ENCODE assay signal across 15 cellular contexts in the genomic region with DNA sequence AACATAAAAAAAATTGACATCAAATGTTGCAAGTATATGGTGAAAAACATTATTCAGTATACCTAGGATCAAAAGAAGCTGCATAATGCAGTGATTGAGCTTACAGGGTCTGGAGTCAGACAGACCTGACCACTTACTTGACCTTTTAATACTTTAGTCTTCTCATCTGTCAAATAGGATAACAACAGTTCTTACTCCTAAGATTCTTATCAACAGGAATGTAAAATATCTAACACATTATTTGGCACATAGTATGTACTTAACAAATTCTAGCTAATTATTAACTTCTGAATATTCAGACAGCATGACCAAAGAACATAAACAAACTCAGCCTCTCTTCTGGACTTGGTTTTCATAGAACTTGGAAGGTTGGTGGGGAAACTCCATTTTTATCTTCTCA. TPM values are rescaled to one million over a fixed set of nuclear protein-coding genes. Genes with fewer than 3 reads are reported as not detected.
DNase-seq lines count a peak whose midpoint lies in the region; ATAC-seq and TF ChIP-seq lines count a peak whose summit lies in the region.
"Had no signal": no experiment of that assay in that cellular context is flagged by ENCODE, and none has a peak within 500 bp of the region (broad histone marks: within the 10 kb centered on the region; RNA-seq: fewer than 3 reads in every experiment).

No MANE protein-coding gene starts in this region.

- in situ Hi-C loops in gastrocnemius medialis (cut with MboI; ENCODE audit: low sequenced_read_pairs in 4 of 4) = no loop called here

- TF ChIP-seq POLR2A in gastrocnemius medialis (IDR thresholded peaks at IDR 0.05) = no peak

- H3K4me2 ChIP-seq in mesendoderm (ENCODE audit: low read length) = no peak overlapping the region
- H3K4me2 ChIP-seq in mesenchymal stem cell (ENCODE audit: low read length, poor library complexity, severe bottlenecking) = no peak overlapping the region

- H3K36me3 ChIP-seq in mesendoderm (ENCODE audit: control insufficient read depth, insufficient read depth, low read length) = no peaks in the 10 kb centered on the region
- H3K36me3 ChIP-seq in gastrocnemius medialis = no peaks in the 10 kb centered on the region
- H3K36me3 ChIP-seq in mesenchymal stem cell (ENCODE audit: control insufficient read depth in 1 of 2, insufficient read depth in 2 of 2, low read depth in 1 of 2, low read length in 2 of 2) = no peaks in the 10 kb centered on the region

- H2BK12ac ChIP-seq in mesenchymal stem cell (ENCODE audit: low read length in 2 of 2) = no peak overlapping the region

- H2BK5ac ChIP-seq in mesendoderm (ENCODE audit: low read length) (no peak overlapping the region), mesenchymal stem cell (ENCODE audit: low read depth, low read length, poor library complexity, severe bottlenecking) (no peak overlapping the region)

- H3K79me2 ChIP-seq in mesendoderm (ENCODE audit: control insufficient read depth, insufficient read depth, low read length) = no peaks in the 10 kb centered on the region

- H3K4me1 ChIP-seq in mesendoderm (ENCODE audit: control insufficient read depth, low read depth, low read length) (no peaks in the 10 kb centered on the region), gastrocnemius medialis (no peaks in the 10 kb centered on the region), mesenchymal stem cell (ENCODE audit: control insufficient read depth, insufficient read depth, low read depth, low read length) (peaks cover 2% of the 10 kb centered on the region)

- H3K23ac ChIP-seq in mesendoderm (ENCODE audit: low read length) (no peak overlapping the region), mesenchymal stem cell (ENCODE audit: low read length in 2 of 2) (no peak overlapping the region)

- H4K91ac ChIP-seq in mesenchymal stem cell (ENCODE audit: low read length) = no peak overlapping the region

- H3K9me3 ChIP-seq in gastrocnemius medialis = no peaks in the 10 kb centered on the region
- H3K9me3 ChIP-seq in mesenchymal stem cell (ENCODE audit: control insufficient read depth, low read length) = no peaks in the 10 kb centered on the region

- H4K8ac ChIP-seq in mesendoderm (ENCODE audit: low read depth, low read length) = no peak overlapping the region
- H4K8ac ChIP-seq in mesenchymal stem cell (ENCODE audit: low read length) = no peak overlapping the region

- H2BK120ac ChIP-seq in mesendoderm (ENCODE audit: low read depth, low read length) = no peak overlapping the region
- H2BK120ac ChIP-seq in mesenchymal stem cell (ENCODE audit: low read depth, low read length) = no peak overlapping the region

- H4K5ac ChIP-seq in mesendoderm (ENCODE audit: low read length) = no peak overlapping the region

- H2AK5ac ChIP-seq in mesendoderm (ENCODE audit: low read length) = no peak overlapping the region
- no peak overlapping the region for H2AK5ac ChIP-seq in mesenchymal stem cell (ENCODE audit: low read length, severe bottlenecking)

- H3K79me1 ChIP-seq in mesendoderm (ENCODE audit: low read length) (no peaks in the 10 kb centered on the region), mesenchymal stem cell (replicated peaks; ENCODE audit: low read length, poor library complexity, severe bottlenecking) (no peaks in the 10 kb centered on the region)

- H3K9ac ChIP-seq in mesendoderm (ENCODE audit: low read length) = no peak overlapping the region
- no peak overlapping the region for H3K9ac ChIP-seq in mesenchymal stem cell (ENCODE audit: low read length)
- H3K9ac ChIP-seq: GM23248 had no signal

- H2BK15ac ChIP-seq in mesendoderm (replicated peaks; ENCODE audit: low read depth) (no peak overlapping the region), mesenchymal stem cell (ENCODE audit: low read depth, poor library complexity, severe bottlenecking) (no peak overlapping the region)

- intact Hi-C loops in gastrocnemius medialis (cut with DNase I; ENCODE audit: low total_unique reads) = no loop called here

- H3K56ac ChIP-seq in mesendoderm (ENCODE audit: low read length) = no peak overlapping the region

- H3K4ac ChIP-seq in mesendoderm (ENCODE audit: low read depth, low read length) (no peak overlapping the region), mesenchymal stem cell (ENCODE audit: low read depth in 1 of 2, low read length in 2 of 2) (no peak overlapping the region)

- TF ChIP-seq CTCF in epithelial cell of proximal tubule (conservative IDR thresholded peaks at IDR 0.05; ENCODE audit: low read depth, low read length) (no peak), gastrocnemius medialis (IDR thresholded peaks at IDR 0.05 in 4 of 5, conservative IDR thresholded peaks at IDR 0.05 in 1 of 5) (no peak)

- no peaks in the 10 kb centered on the region for H3K27me3 ChIP-seq in mesendoderm (ENCODE audit: insufficient read depth, low read length, poor library complexity)
- no peaks in the 10 kb centered on the region for H3K27me3 ChIP-seq in gastrocnemius medialis
- H3K27me3 ChIP-seq in mesenchymal stem cell (ENCODE audit: control insufficient read depth in 1 of 2, insufficient read depth in 1 of 2, low read length in 2 of 2) = no peaks in the 10 kb centered on the region

- H3K18ac ChIP-seq in mesendoderm (ENCODE audit: low read length) = no peak overlapping the region
- H3K18ac ChIP-seq in mesenchymal stem cell (ENCODE audit: low read depth in 1 of 2, low read length in 2 of 2) = no peak overlapping the region

- DNase-seq in DMS53 (lab: John Stamatoyannopoulos, UW) = peak; percentile 37
- no peak for DNase-seq in DMS53 treated with DMSO at 0.1 percent for 48 hours (lab: John Stamatoyannopoulos, UW; ENCODE audit: unreplicated experiment)
- peak; percentile 30 for DNase-seq in epithelial cell of proximal tubule (ENCODE audit: low read depth)
- DNase-seq in mesendoderm = peak; percentile 6
- no peak for DNase-seq in gastrocnemius medialis
- DNase-seq in mesenchymal stem cell = no peak
- DNase-seq: CD8-positive, alpha-beta T cell; COR-L47; DMS79; GM23248; IMR-90 had no signal

- no peak overlapping the region for H2AFZ ChIP-seq in mesenchymal stem cell (ENCODE audit: low read depth, low read length)
- H2AFZ ChIP-seq: GM23248 had no signal

- H3K4me3 ChIP-seq in epithelial cell of proximal tubule (ENCODE audit: low read depth, low read length) (no peak overlapping the region), mesendoderm (ENCODE audit: low read length) (no peak overlapping the region), gastrocnemius medialis (no peak overlapping the region), mesenchymal stem cell (ENCODE audit: insufficient read depth in 1 of 2, low read depth in 1 of 2, low read length in 2 of 2) (no peak overlapping the region)
- H3K4me3 ChIP-seq: GM23248 had no signal

- no peak overlapping the region for H3K27ac ChIP-seq in mesendoderm (ENCODE audit: low read depth, low read length)
- H3K27ac ChIP-seq in gastrocnemius medialis = no peak overlapping the region
- no peak overlapping the region for H3K27ac ChIP-seq in mesenchymal stem cell (ENCODE audit: low read length, poor library complexity, severe bottlenecking)
- H3K27ac ChIP-seq: 22Rv1, GM23248 had no signal

- no peak overlapping the region for H3K14ac ChIP-seq in mesenchymal stem cell (ENCODE audit: low read length in 2 of 2)

- ATAC-seq in gastrocnemius medialis (no peak), GM21786 (IDR thresholded peaks at IDR 0.05; ENCODE audit: unreplicated experiment) (no peak), HG03378 (IDR thresholded peaks at IDR 0.05; ENCODE audit: unreplicated experiment) (no peak)
- ATAC-seq: CD8-positive, alpha-beta T cell; HCT116 had no signal

RNA-seq across cellular contexts. Expression of a gene that starts 45.6 kb away (rescaled TPM):
- total RNA-seq in epithelial cell of proximal tubule (13.4 and 28.6 TPM in 2 replicates), gastrocnemius medialis (1 to 10 TPM; 3.9 to 7.5 (median 4.7) TPM)
- 12.9 TPM for polyA plus RNA-seq in mesendoderm (2013, experiment 1 of 2)
- polyA plus RNA-seq in mesendoderm (2013, experiment 2 of 2) = 12.4 TPM
- polyA plus RNA-seq in mesenchymal stem cell (2013, experiment 1 of 2) = 53.7 TPM
- polyA plus RNA-seq in mesenchymal stem cell (2013, experiment 2 of 2) = 51.9 TPM

Comparison
In these comparisons a context has a peak if more than half of its experiments do, and no peak if none do; other contexts are left out.
1. DNase-seq: peak in DMS53 (single experiment), epithelial cell of proximal tubule (single experiment) and mesendoderm (single experiment); none in DMS53 treated with DMSO at 0.1 percent for 48 hours (single experiment), gastrocnemius medialis (0 of 2) and mesenchymal stem cell (single experiment).